30 cellular contexts compared by ENCODE assay signal in the genomic region with DNA sequence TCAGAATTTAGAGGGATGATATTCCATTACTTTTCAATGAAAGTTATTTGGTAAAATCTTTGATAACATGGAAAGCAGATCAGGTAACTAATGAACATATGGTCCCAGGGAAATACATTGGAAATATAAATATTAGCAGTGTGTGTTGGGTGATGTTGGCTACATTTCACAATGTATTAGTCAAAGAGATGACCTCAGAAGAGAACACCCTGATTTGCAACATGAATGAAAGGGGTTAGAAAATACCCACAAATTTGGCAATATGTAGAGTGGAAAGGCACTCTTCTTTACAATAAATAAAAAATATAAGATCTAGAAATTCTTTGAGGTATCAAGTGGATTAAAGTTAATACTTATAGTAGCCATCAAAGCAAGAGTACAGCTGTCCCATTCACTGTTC.
"Had no signal": no experiment of that assay in that cellular context is flagged by ENCODE, and none has a peak within 500 bp of the region (broad histone marks: within the 10 kb centered on the region; RNA-seq: fewer than 3 reads in every experiment).

No MANE protein-coding gene starts in this region.

- DNase-seq: activated CD4-positive, alpha-beta memory T cell treated with anti-CD3 and anti-CD28 coated beads for 36 hours; activated CD4-positive, alpha-beta T cell treated with anti-CD3 and anti-CD28 coated beads for 48 hours; activated CD8-positive, alpha-beta memory T cell treated with anti-CD3 and anti-CD28 coated beads, Interleukin-2, amount 50 U/mL, for 48 hours; activated gamma-delta T cell; activated naive CD4-positive, alpha-beta T cell treated with anti-CD3 and anti-CD28 coated beads, Interleukin-2, amount 50 U/mL, for 16 hours; activated T-cell treated with anti-CD3 and anti-CD28 coated beads, Interleukin-2, amount 50 U/mL, for 24 hours; amygdala; dermis blood vessel endothelial cell; effector CD4-positive, alpha-beta T cell; heart left ventricle; hypothalamus; kidney glomerular epithelial cell; lower lobe of right lung; mesendoderm; natural killer cell; occipital lobe; psoas muscle; sigmoid colon; stimulated activated CD4-positive, alpha-beta T cell treated with anti-CD3 and anti-CD28 coated beads, Interleukin-1b, Interleukin-23, amount 100 ng/mL, for 48 hours; stimulated activated naive CD4-positive, alpha-beta T cell; T-helper 1 cell; T-helper 9 cell; WERI-Rb-1 had no signal

- H3K27me3 ChIP-seq: foreskin keratinocyte, heart left ventricle, neural progenitor cell, sigmoid colon, tibial nerve had no signal

- H2AFZ ChIP-seq: neural progenitor cell, parathyroid adenoma had no signal

- H3K9me3 ChIP-seq: lower lobe of right lung, psoas muscle, sigmoid colon, tibial nerve had no signal

- H3K79me2 ChIP-seq: parathyroid adenoma had no signal

- H3K36me3 ChIP-seq: heart left ventricle, lower lobe of right lung, neural progenitor cell, sigmoid colon, tibial nerve, WERI-Rb-1 had no signal

- H3K4me2 ChIP-seq: neural progenitor cell, smooth muscle cell had no signal

- H3K27ac ChIP-seq: foreskin keratinocyte, heart left ventricle, lower lobe of right lung, neural progenitor cell, parathyroid adenoma, psoas muscle, sigmoid colon, tibial nerve, WERI-Rb-1 had no signal

- H3K4me3 ChIP-seq: heart left ventricle, lower lobe of right lung, neural progenitor cell, psoas muscle, sigmoid colon, smooth muscle cell, tibial nerve had no signal

- ATAC-seq: activated CD4-positive, CD25-positive, alpha-beta regulatory T cell treated with anti-CD3 and anti-CD28 coated beads, Interleukin-2, amount 50 U/mL, for 24 hours; foreskin keratinocyte; heart left ventricle; left lobe of liver; lower lobe of right lung; natural killer cell; psoas muscle had no signal

- H3K9ac ChIP-seq: neural progenitor cell, parathyroid adenoma had no signal

- H3K4me1 ChIP-seq: foreskin keratinocyte, heart left ventricle, lower lobe of right lung, neural progenitor cell, parathyroid adenoma, psoas muscle, sigmoid colon, tibial nerve had no signal
